15 cellular contexts compared by ENCODE assay signal in genomic region chr12:27843714-27844245, GRCh38.
DNase-seq lines count a peak whose midpoint lies in the region; ATAC-seq and TF ChIP-seq lines count a peak whose summit lies in the region.
"Had no signal": no experiment of that assay in that cellular context is flagged by ENCODE, and none has a peak within 500 bp of the region (broad histone marks: within the 10 kb centered on the region; RNA-seq: fewer than 3 reads in every experiment).

No MANE protein-coding gene starts in this region.

- intact Hi-C loops in mucosa of descending colon (cut with DNase I, micrococcal nuclease), result no loop called here

- no peaks in the 10 kb centered on the region for H3K4me1 ChIP-seq in mucosa of descending colon (ENCODE audit: low read depth)
- H3K4me1 ChIP-seq: breast epithelium had no signal

- H3K36me3 ChIP-seq in mucosa of descending colon (ENCODE audit: low read depth), result no peaks in the 10 kb centered on the region
- H3K36me3 ChIP-seq: breast epithelium, spleen, thoracic aorta had no signal

- TF ChIP-seq CTCF in coronary artery (IDR thresholded peaks at IDR 0.05) (no peak), mucosa of descending colon (IDR thresholded peaks at IDR 0.05) (no peak)

- no peak overlapping the region for H3K27ac ChIP-seq in coronary artery
- H3K27ac ChIP-seq: breast epithelium, spleen, thoracic aorta had no signal

- H3K9me3 ChIP-seq in mucosa of descending colon, result no peaks in the 10 kb centered on the region
- H3K9me3 ChIP-seq: breast epithelium had no signal

- H3K4me3 ChIP-seq in coronary artery (peak overlapping the region; percentile 30), mucosa of descending colon (no peak overlapping the region)
- H3K4me3 ChIP-seq: breast epithelium, spleen, thoracic aorta had no signal

- ATAC-seq in mucosa of descending colon (peak; percentile 22), GM21717 (IDR thresholded peaks at IDR 0.05; ENCODE audit: unreplicated experiment) (no peak), GM21825 (IDR thresholded peaks at IDR 0.05; ENCODE audit: unreplicated experiment) (no peak), HG03025 (IDR thresholded peaks at IDR 0.05; ENCODE audit: low FRiP score, unreplicated experiment) (no peak)
- ATAC-seq: naive thymus-derived CD4-positive, alpha-beta T cell had no signal

- peak; percentile 70 for DNase-seq in EH (ENCODE audit: low read depth)
- peak; percentile 91 for DNase-seq in OCI-M1 (lab: John Stamatoyannopoulos, UW)
- no peak for DNase-seq in coronary artery (ENCODE audit: low spot score)
- DNase-seq in mucosa of descending colon, result no peak
- DNase-seq in kidney glomerular epithelial cell (lab: John Stamatoyannopoulos, UW), result no peak
- DNase-seq: activated CD4-positive, CD25-positive, alpha-beta regulatory T cell treated with anti-CD3 and anti-CD28 coated beads, Interleukin-2, amount 50 U/mL, for 72 hours; activated T-cell treated with anti-CD3 and anti-CD28 coated beads, Interleukin-2, amount 50 U/mL, for 48 hours; naive thymus-derived CD4-positive, alpha-beta T cell; NCI-H2227 treated with DMSO at 0.1 percent for 48 hours; spleen had no signal

Comparison
In these comparisons a context has a peak if more than half of its experiments do, and no peak if none do; other contexts are left out.
1. DNase-seq: peak in EH (single experiment) and OCI-M1 (single experiment); none in coronary artery (single experiment), mucosa of descending colon (0 of 3) and kidney glomerular epithelial cell (single experiment).